ENCODE assay signal across 8 cellular contexts in genomic region chr11:68038226-68038717, GRCh38. TPM values are rescaled to one million over a fixed set of nuclear protein-coding genes. Genes with fewer than 3 reads are reported as not detected.
DNase-seq lines count a peak whose midpoint lies in the region; ATAC-seq and TF ChIP-seq lines count a peak whose summit lies in the region.

No MANE protein-coding gene starts in this region.

- peak; percentile 44 for DNase-seq in activated T-cell treated with anti-CD3 and anti-CD28 coated beads, Interleukin-2, amount 50 U/mL, for 24 hours
- DNase-seq in activated T-cell treated with anti-CD3 and anti-CD28 coated beads for 4 hours (no peak), adrenal gland (peak; percentile 65 to 89 (median 79)), tibial nerve (ENCODE audit: low spot score in 2 of 2) (no peak), CD1c-positive myeloid dendritic cell (ENCODE audit: extremely low spot score) (no peak), NAMALWA (ENCODE audit: low spot score) (no peak)

- peaks cover 30% of the 10 kb centered on the region for H3K4me1 Mint-ChIP-seq in activated T-cell treated with anti-CD3 and anti-CD28 coated beads, Interleukin-2, amount 50 U/mL, for 24 hours (ENCODE audit: low read depth)

- TF ChIP-seq POLR2A in adrenal gland (IDR thresholded peaks at IDR 0.05) (no peak), tibial nerve (IDR thresholded peaks at IDR 0.05) (no peak)

- H3K27ac ChIP-seq in adrenal gland (peak overlapping the region; percentile 78 to 97 (median 92)), layer of hippocampus (ENCODE audit: low read depth, low read length) (peak overlapping the region; percentile 78), tibial nerve (peak overlapping the region; percentile 71 to 94 (median 94))

- peak overlapping the region; percentile 88 for H3K4me3 Mint-ChIP-seq in activated T-cell treated with anti-CD3 and anti-CD28 coated beads, Interleukin-2, amount 50 U/mL, for 24 hours

- H3K4me1 ChIP-seq in adrenal gland (replicated peaks in 1 of 2) (peaks cover 55 to 82% of the 10 kb centered on the region in 2 donors), tibial nerve (peaks cover 0 to 71% (median 40%) of the 10 kb centered on the region in 4 donors)

- H3K36me3 Mint-ChIP-seq in activated T-cell treated with anti-CD3 and anti-CD28 coated beads, Interleukin-2, amount 50 U/mL, for 24 hours (ENCODE audit: low read depth): peaks cover 52% of the 10 kb centered on the region

- intact Hi-C loops in adrenal gland (cut with DNase I): loop anchor here in 1 of 2 donors (5.0 kb wide), 1 partner anchor 84 kb away; the partner anchor contains the start of gene CHKA

- no peaks in the 10 kb centered on the region for H3K27me3 ChIP-seq in adrenal gland
- H3K27me3 ChIP-seq in layer of hippocampus (ENCODE audit: control insufficient read depth, insufficient read depth, low read length): no peaks in the 10 kb centered on the region
- H3K27me3 ChIP-seq in tibial nerve: no peaks in the 10 kb centered on the region

- H3K27ac Mint-ChIP-seq in activated T-cell treated with anti-CD3 and anti-CD28 coated beads, Interleukin-2, amount 50 U/mL, for 24 hours: peak overlapping the region; percentile 94

- H3K36me3 ChIP-seq in adrenal gland (replicated peaks in 1 of 2) (peaks cover 0 to 41% of the 10 kb centered on the region in 2 donors), tibial nerve (peaks cover 0 to 53% (median 6%) of the 10 kb centered on the region in 3 donors)

- WGBS in adrenal gland, 4 donors: 22 to 50% (median 24%) methylated on average over 1 to 13 of the region's 13 CpGs
- WGBS in tibial nerve, 2 donors: 28 to 34% methylated on average over 11 of the region's 13 CpGs

- H3K9me3 ChIP-seq in adrenal gland (replicated peaks in 1 of 3) (no peaks in the 10 kb centered on the region), tibial nerve (no peaks in the 10 kb centered on the region)

- no peaks in the 10 kb centered on the region for H3K27me3 Mint-ChIP-seq in activated T-cell treated with anti-CD3 and anti-CD28 coated beads, Interleukin-2, amount 50 U/mL, for 24 hours

- peak overlapping the region in 2 of 4 donors; percentile 60 to 95 for H3K4me3 ChIP-seq in adrenal gland
- H3K4me3 ChIP-seq in tibial nerve: peak overlapping the region; percentile 57 to 95 (median 74)

- no peak for ATAC-seq in GM18517 (IDR thresholded peaks at IDR 0.05; ENCODE audit: unreplicated experiment)

- no peaks in the 10 kb centered on the region for H3K9me3 Mint-ChIP-seq in activated T-cell treated with anti-CD3 and anti-CD28 coated beads, Interleukin-2, amount 50 U/mL, for 24 hours

- TF ChIP-seq EP300 in tibial nerve (IDR thresholded peaks at IDR 0.05): no peak

- TF ChIP-seq CTCF in adrenal gland (IDR thresholded peaks at IDR 0.05) (no peak), tibial nerve (IDR thresholded peaks at IDR 0.05) (no peak)

RNA-seq across cellular contexts. Expression of gene TCIRG1, which starts 0.6 kb away (rescaled TPM):
- 100 to 1,000 TPM; 112 to 384 (median 258) TPM for total RNA-seq in adrenal gland
- polyA plus RNA-seq in adrenal gland: 1,000 to 10,000 TPM in 1 of 3 donors, 100 to 1,000 TPM in 1, 10 to 100 TPM in 1; 28.4 to 1,150 (median 823) TPM
- 100 to 1,000 TPM; 142 to 439 (median 183) TPM for total RNA-seq in tibial nerve

RNA-seq across cellular contexts. Expression of gene NDUFS8, which starts 7.8 kb away (rescaled TPM):
- total RNA-seq in adrenal gland (1,000 to 10,000 TPM in 1 of 8 donors, 100 to 1,000 TPM in 7; 425 to 1,037 (median 520) TPM), tibial nerve (100 to 1,000 TPM; 143 to 205 (median 180) TPM)
- polyA plus RNA-seq in adrenal gland: 100 to 1,000 TPM; 199 to 814 (median 571) TPM

RNA-seq across cellular contexts. Expression of gene ALDH3B1, which starts 28.1 kb away (rescaled TPM):
- 10 to 100 TPM; 38.7 to 70.3 (median 59.0) TPM for total RNA-seq in adrenal gland
- 10 to 100 TPM; 24.4 to 35.4 (median 26.9) TPM for polyA plus RNA-seq in adrenal gland
- 100 to 1,000 TPM in 1 of 4 donors, 10 to 100 TPM in 3; 80.4 to 137 (median 91.8) TPM for total RNA-seq in tibial nerve

RNA-seq across cellular contexts. Expression of gene UNC93B1, which starts 34.4 kb away (rescaled TPM):
- total RNA-seq in adrenal gland: 10 to 100 TPM; 23.1 to 81.2 (median 60.0) TPM
- 10 to 100 TPM; 10.3 to 57.7 (median 57.0) TPM for polyA plus RNA-seq in adrenal gland
- total RNA-seq in tibial nerve: 10 to 100 TPM; 43.5 to 75.9 (median 44.2) TPM

Comparison
In these comparisons a context has a peak if more than half of its experiments do, and no peak if none do; other contexts are left out.
1. DNase-seq: peak in activated T-cell treated with anti-CD3 and anti-CD28 coated beads, Interleukin-2, amount 50 U/mL, for 24 hours (single experiment) and adrenal gland (7 of 7); none in activated T-cell treated with anti-CD3 and anti-CD28 coated beads for 4 hours (single experiment), tibial nerve (0 of 2), CD1c-positive myeloid dendritic cell (single experiment) and NAMALWA (single experiment).
2. Peak in every context shown above with its lines, with median percentiles within 50 percentile points of each other: H3K27ac ChIP-seq.